1 cellular context compared by ENCODE assay signal in genomic region chr5:72427488-72428437, GRCh38.
TF ChIP-seq lines count a peak whose summit lies in the region.

No MANE protein-coding gene starts in this region.

TF ChIP-seq in HepG2, 621 proteins besides CTCF, POLR2A, EP300 and RAD21 (continued from another document):
- TF ChIP-seq ZNF142 (CRISPR knock-in tag; IDR thresholded peaks at IDR 0.05) (no peak), NFIC (IDR thresholded peaks at IDR 0.05; ENCODE audit: low read length) (no peak)
